ENCODE assay signal across 13 cellular contexts in the genomic region with DNA sequence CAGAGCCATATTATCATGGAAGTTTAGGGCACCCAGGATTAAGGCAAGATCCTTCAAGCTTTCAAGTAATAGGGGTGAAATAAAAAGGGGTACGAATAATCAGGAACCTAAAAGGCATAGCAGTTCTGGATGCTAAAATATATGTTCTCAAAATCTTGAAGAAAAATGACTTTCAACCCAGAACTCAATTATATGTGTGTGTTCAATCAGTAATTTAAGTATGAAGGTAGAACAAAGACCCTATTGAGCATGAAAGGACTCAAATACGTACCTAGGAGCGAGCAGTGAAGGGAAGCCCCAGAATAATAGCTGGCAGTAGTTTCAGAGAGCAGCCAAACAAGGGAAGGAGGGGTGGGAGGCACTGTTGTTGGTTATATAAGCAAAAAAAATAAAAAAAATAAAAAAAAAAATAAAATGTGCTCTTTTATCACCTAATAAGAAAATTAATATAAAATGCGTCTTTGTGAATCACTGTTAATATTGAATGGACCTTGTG.
"Had no signal": no experiment of that assay in that cellular context is flagged by ENCODE, and none has a peak within 500 bp of the region (broad histone marks: within the 10 kb centered on the region; RNA-seq: fewer than 3 reads in every experiment).

No MANE protein-coding gene starts in this region.

- ATAC-seq: activated naive CD4-positive, alpha-beta T cell treated with anti-CD3 and anti-CD28 coated beads, Interleukin-2, amount 50 U/mL, for 72 hours; left lung; right cardiac atrium; stimulated activated effector memory CD8-positive, alpha-beta T cell treated with anti-CD3 and anti-CD28 coated beads, Interleukin-12 subunit alpha, Interleukin-12 subunit beta, amount 100 ng/mL, for 72 hours had no signal

- H3K36me3 Mint-ChIP-seq: activated naive CD4-positive, alpha-beta T cell treated with anti-CD3 and anti-CD28 coated beads, Interleukin-2, amount 50 U/mL, for 72 hours; stimulated activated effector memory CD8-positive, alpha-beta T cell treated with anti-CD3 and anti-CD28 coated beads, Interleukin-12 subunit alpha, Interleukin-12 subunit beta, amount 100 ng/mL, for 72 hours; type B pancreatic cell had no signal

- H3K4me3 ChIP-seq: esophagus squamous epithelium, left lung had no signal

- H3K27me3 Mint-ChIP-seq: type B pancreatic cell had no signal

- H3K36me3 ChIP-seq: brain microvascular endothelial cell, esophagus squamous epithelium, left lung had no signal

- H3K27ac ChIP-seq: brain microvascular endothelial cell, esophagus squamous epithelium, left lung had no signal

- H3K9me3 ChIP-seq: esophagus squamous epithelium, left lung had no signal

- H3K4me1 Mint-ChIP-seq: stimulated activated effector memory CD8-positive, alpha-beta T cell treated with anti-CD3 and anti-CD28 coated beads, Interleukin-12 subunit alpha, Interleukin-12 subunit beta, amount 100 ng/mL, for 72 hours had no signal

- H3K9me3 Mint-ChIP-seq: activated naive CD4-positive, alpha-beta T cell treated with anti-CD3 and anti-CD28 coated beads, Interleukin-2, amount 50 U/mL, for 72 hours; stimulated activated effector memory CD8-positive, alpha-beta T cell treated with anti-CD3 and anti-CD28 coated beads, Interleukin-12 subunit alpha, Interleukin-12 subunit beta, amount 100 ng/mL, for 72 hours; T-helper 1 cell treated with Interleukin-12 subunit alpha and Interleukin-12 subunit beta and Interleukin-4 antibody, amounts not matched to agents 30 μg/mL and 1 μg/mL, for 36 hours; type B pancreatic cell had no signal

- H3K4me3 Mint-ChIP-seq: stimulated activated effector memory CD8-positive, alpha-beta T cell treated with anti-CD3 and anti-CD28 coated beads, Interleukin-12 subunit alpha, Interleukin-12 subunit beta, amount 100 ng/mL, for 72 hours; T-helper 1 cell treated with Interleukin-12 subunit alpha and Interleukin-12 subunit beta and Interleukin-4 antibody, amounts not matched to agents 30 μg/mL and 1 μg/mL, for 36 hours had no signal

- DNase-seq: activated CD4-positive, alpha-beta T cell treated with anti-CD3 and anti-CD28 coated beads, Interleukin-2, amount 50 U/mL, for 1 hour; activated effector memory CD4-positive, alpha-beta T cell treated with Interleukin-2 at 50 U/mL for 16 hours; activated T-cell treated with anti-CD3 and anti-CD28 coated beads, Interleukin-2, amount 50 U/mL, for 1 hour; amniotic stem cell; brain microvascular endothelial cell; esophagus squamous epithelium; left lung; posterior cingulate gyrus; right cardiac atrium had no signal

- H3K27ac Mint-ChIP-seq: activated naive CD4-positive, alpha-beta T cell treated with anti-CD3 and anti-CD28 coated beads, Interleukin-2, amount 50 U/mL, for 72 hours; stimulated activated effector memory CD8-positive, alpha-beta T cell treated with anti-CD3 and anti-CD28 coated beads, Interleukin-12 subunit alpha, Interleukin-12 subunit beta, amount 100 ng/mL, for 72 hours; T-helper 1 cell treated with Interleukin-12 subunit alpha and Interleukin-12 subunit beta and Interleukin-4 antibody, amounts not matched to agents 30 μg/mL and 1 μg/mL, for 36 hours; type B pancreatic cell had no signal

- H3K27me3 ChIP-seq: brain microvascular endothelial cell, esophagus squamous epithelium, left lung had no signal
